ENCODE assay signal across 26 cellular contexts in genomic region chr2:229642371-229642770, GRCh38.
DNase-seq lines count a peak whose midpoint lies in the region; ATAC-seq and TF ChIP-seq lines count a peak whose summit lies in the region.
"Had no signal": no experiment of that assay in that cellular context is flagged by ENCODE, and none has a peak within 500 bp of the region (broad histone marks: within the 10 kb centered on the region; RNA-seq: fewer than 3 reads in every experiment).

No MANE protein-coding gene starts in this region.

- H3K27ac ChIP-seq in PC-3 (ENCODE audit: low read length) (peak overlapping the region; percentile 54), colonic mucosa (no peak overlapping the region)
- H3K27ac ChIP-seq: BLaER1, HL-60, lower lobe of right lung, ovary, right atrium auricular region, upper lobe of left lung had no signal

- H3K9me3 ChIP-seq in PC-3 (ENCODE audit: low read length) (no peaks in the 10 kb centered on the region), colonic mucosa (no peaks in the 10 kb centered on the region)
- H3K9me3 ChIP-seq: BLaER1, lower lobe of right lung, ovary, right atrium auricular region, SK-N-SH, upper lobe of left lung had no signal

- no peaks in the 10 kb centered on the region for H3K36me3 ChIP-seq in PC-3 (ENCODE audit: low read depth, low read length)
- H3K36me3 ChIP-seq in colonic mucosa: no peaks in the 10 kb centered on the region
- H3K36me3 ChIP-seq: BLaER1, lower lobe of right lung, ovary, right atrium auricular region, upper lobe of left lung had no signal

- DNase-seq in ELR (ENCODE audit: low read depth): peak; percentile 76
- peak; percentile 71 for DNase-seq in PC-3
- peak; percentile 19 for DNase-seq in colonic mucosa
- no peak for DNase-seq in nephron progenitor cell
- DNase-seq in activated CD8-positive, alpha-beta memory T cell treated with anti-CD3 and anti-CD28 coated beads, Interleukin-2, amount 50 U/mL, for 4 hours: no peak
- DNase-seq in stimulated activated naive CD8-positive, alpha-beta T cell treated with anti-CD3 and anti-CD28 coated beads, Interleukin-15, amount 100 ng/mL, for 72 hours: no peak
- no peak for DNase-seq in OCI-M2 (lab: John Stamatoyannopoulos, UW; ENCODE audit: unreplicated experiment)
- DNase-seq: activated CD8-positive, alpha-beta T cell treated with anti-CD3 and anti-CD28 coated beads for 36 hours; activated gamma-delta T cell; cerebellar nuclear complex; DMS53; GDM1; IMR-90; lower lobe of right lung; NCI-H2081 treated with DMSO at 0.1 percent for 48 hours; NCI-H748 treated with DMSO at 0.1 percent for 48 hours; ovary; SK-N-SH; stimulated activated CD4-positive, alpha-beta T cell treated with anti-CD3 and anti-CD28 coated beads, Interleukin-2, amount 100 ng/mL, for 24 hours; T-helper 17 cell had no signal

- BruUV-seq in PC-3 (replicated peaks; lab: Mats Ljungman, UMichigan): no TSS peak

- H3K9ac ChIP-seq in PC-3 (ENCODE audit: low read length) (no peak overlapping the region), colonic mucosa (ENCODE audit: low read depth in 2 of 2, low read length in 2 of 2) (no peak overlapping the region)
- H3K9ac ChIP-seq: BLaER1, SK-N-SH had no signal

- H3K4me3 ChIP-seq in PC-3 (ENCODE audit: low read length) (no peak overlapping the region), colonic mucosa (no peak overlapping the region)
- H3K4me3 ChIP-seq: BLaER1, lower lobe of right lung, ovary, right atrium auricular region, upper lobe of left lung had no signal

- no peak for TF ChIP-seq CTCF in PC-3 (conservative IDR thresholded peaks at IDR 0.05; ENCODE audit: low read depth, low read length)
- no peak for TF ChIP-seq CTCF in colonic mucosa (IDR thresholded peaks at IDR 0.05)
- TF ChIP-seq CTCF in nephron progenitor cell (IDR thresholded peaks at IDR 0.05): no peak

- ATAC-seq in PC-3 (peak; percentile 96), GM18502 (IDR thresholded peaks at IDR 0.05; ENCODE audit: poor library complexity, unreplicated experiment) (no peak)
- ATAC-seq in stimulated activated naive CD8-positive, alpha-beta T cell treated with anti-CD3 and anti-CD28 coated beads, Interleukin-15, amount 100 ng/mL, for 72 hours: no peak
- ATAC-seq: activated CD8-positive, alpha-beta T cell treated with anti-CD3 and anti-CD28 coated beads for 36 hours; T-helper 17 cell had no signal

- H3K27me3 ChIP-seq in PC-3 (ENCODE audit: low read length): no peaks in the 10 kb centered on the region
- no peaks in the 10 kb centered on the region for H3K27me3 ChIP-seq in colonic mucosa
- H3K27me3 ChIP-seq: BLaER1, ovary, right atrium auricular region, upper lobe of left lung had no signal

- CTCF ChIA-PET in PC-3 (lab: Charles Lee): no interaction called here

- H3F3A ChIP-seq in PC-3 (ENCODE audit: low read length, unreplicated experiment): no peaks in the 10 kb centered on the region

- no peaks in the 10 kb centered on the region for H4K20me1 ChIP-seq in PC-3 (ENCODE audit: low read length)
- H4K20me1 ChIP-seq: BLaER1 had no signal

- H3K79me2 ChIP-seq in PC-3 (ENCODE audit: low read length): no peaks in the 10 kb centered on the region

- H3K27ac Mint-ChIP-seq in nephron progenitor cell: peak overlapping the region; percentile 90
- no peak overlapping the region for H3K27ac Mint-ChIP-seq in stimulated activated naive CD8-positive, alpha-beta T cell treated with anti-CD3 and anti-CD28 coated beads, Interleukin-15, amount 100 ng/mL, for 72 hours
- H3K27ac Mint-ChIP-seq: activated CD8-positive, alpha-beta T cell treated with anti-CD3 and anti-CD28 coated beads for 36 hours; T-helper 17 cell had no signal

- POLR2A ChIA-PET in PC-3 (lab: Charles Lee; ENCODE audit: unreplicated experiment): no interaction called here

- H3K4me1 Mint-ChIP-seq in nephron progenitor cell: peaks cover 26% of the 10 kb centered on the region
- H3K4me1 Mint-ChIP-seq in stimulated activated naive CD8-positive, alpha-beta T cell treated with anti-CD3 and anti-CD28 coated beads, Interleukin-15, amount 100 ng/mL, for 72 hours: no peaks in the 10 kb centered on the region
- H3K4me1 Mint-ChIP-seq: T-helper 17 cell had no signal

- H3K4me1 ChIP-seq in PC-3 (ENCODE audit: insufficient read depth, low read length) (peaks cover 12% of the 10 kb centered on the region), colonic mucosa (no peaks in the 10 kb centered on the region)
- H3K4me1 ChIP-seq: BLaER1, lower lobe of right lung, right atrium auricular region, upper lobe of left lung had no signal

- intact Hi-C loops in PC-3 (cut with micrococcal nuclease) (loop anchor here (5.0 kb wide), 1 partner anchor 75 kb away; no protein-coding TSS in a partner anchor), colonic mucosa (cut with DNase I) (no loop called here)

- H3K9me3 Mint-ChIP-seq in nephron progenitor cell: no peaks in the 10 kb centered on the region
- no peaks in the 10 kb centered on the region for H3K9me3 Mint-ChIP-seq in stimulated activated naive CD8-positive, alpha-beta T cell treated with anti-CD3 and anti-CD28 coated beads, Interleukin-15, amount 100 ng/mL, for 72 hours
- H3K9me3 Mint-ChIP-seq: activated CD8-positive, alpha-beta T cell treated with anti-CD3 and anti-CD28 coated beads for 36 hours; nephron had no signal

- peaks cover 8% of the 10 kb centered on the region for H3K27me3 Mint-ChIP-seq in nephron progenitor cell (ENCODE audit: low read depth, poor library complexity)
- H3K27me3 Mint-ChIP-seq in stimulated activated naive CD8-positive, alpha-beta T cell treated with anti-CD3 and anti-CD28 coated beads, Interleukin-15, amount 100 ng/mL, for 72 hours: no peaks in the 10 kb centered on the region

- no peak overlapping the region for H2AFZ ChIP-seq in PC-3 (ENCODE audit: low read length)

- H3K4me3 Mint-ChIP-seq in nephron progenitor cell: no peak overlapping the region
- H3K4me3 Mint-ChIP-seq in stimulated activated naive CD8-positive, alpha-beta T cell treated with anti-CD3 and anti-CD28 coated beads, Interleukin-15, amount 100 ng/mL, for 72 hours: no peak overlapping the region
- H3K4me3 Mint-ChIP-seq: activated CD8-positive, alpha-beta T cell treated with anti-CD3 and anti-CD28 coated beads for 36 hours; nephron; T-helper 17 cell had no signal

- no peaks in the 10 kb centered on the region for H3K36me3 Mint-ChIP-seq in nephron progenitor cell (ENCODE audit: low read depth)

- H3K4me2 ChIP-seq in PC-3 (ENCODE audit: low read length): peak overlapping the region; percentile 18
- H3K4me2 ChIP-seq: BLaER1, SK-N-SH had no signal

- H3K9me2 ChIP-seq in PC-3 (replicated peaks; ENCODE audit: low read length): no peaks in the 10 kb centered on the region
- H3K9me2 ChIP-seq: SK-N-SH had no signal

Comparison
In these comparisons a context has a peak if more than half of its experiments do, and no peak if none do; other contexts are left out.
1. DNase-seq: peak in ELR (single experiment), PC-3 (single experiment) and colonic mucosa (single experiment); none in nephron progenitor cell (single experiment), activated CD8-positive, alpha-beta memory T cell treated with anti-CD3 and anti-CD28 coated beads, Interleukin-2, amount 50 U/mL, for 4 hours (single experiment), stimulated activated naive CD8-positive, alpha-beta T cell treated with anti-CD3 and anti-CD28 coated beads, Interleukin-15, amount 100 ng/mL, for 72 hours (0 of 2) and OCI-M2 (single experiment).